Comparison of ENCODE assay signal across 19 cellular contexts in the genomic region with DNA sequence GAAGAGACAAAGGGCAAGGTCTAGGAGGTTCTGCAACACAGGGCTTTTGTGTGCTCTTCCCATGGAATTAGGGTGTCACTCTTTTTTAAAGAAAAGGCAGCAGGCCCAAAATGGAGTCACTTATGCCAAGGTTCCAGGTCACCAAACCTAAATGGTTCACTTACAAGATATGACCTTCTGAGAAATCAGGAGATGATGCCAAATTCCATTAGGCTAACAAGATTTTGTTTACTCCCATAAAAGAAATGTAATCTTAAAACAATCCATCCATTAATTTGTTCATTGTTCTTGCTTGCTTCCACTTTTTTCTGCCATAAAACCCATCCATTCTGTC.
"Had no signal": no experiment of that assay in that cellular context is flagged by ENCODE, and none has a peak within 500 bp of the region (broad histone marks: within the 10 kb centered on the region; RNA-seq: fewer than 3 reads in every experiment).

No MANE protein-coding gene starts in this region.

- H3K27ac ChIP-seq: HL-60, SJSA1, SK-N-MC had no signal

- FAIRE-seq: HTR-8/SVneo had no signal

- DNase-seq: Karpas-422, KG1, MM.1S, NCI-H1092 treated with DMSO at 0.1 percent for 48 hours, NCI-H1436, NCI-H187, NCI-H2029, NCI-H2081 treated with DMSO at 0.1 percent for 48 hours, NCI-H2171, NCI-H510A, NCI-H524 treated with DMSO at 0.1 percent for 48 hours, NCI-H774, Right ventricle myocardium superior, RPMI8226, SIG-M5 had no signal

- H3K36me3 ChIP-seq: SJSA1 had no signal

- H3K9me3 ChIP-seq: SJSA1 had no signal

- H3K4me3 ChIP-seq: SJSA1, SK-N-MC had no signal

- H3K27me3 ChIP-seq: SJSA1 had no signal
